8 cellular contexts compared by ENCODE assay signal in genomic region chr22:41621099-41621910, GRCh38. TPM values are rescaled to one million over a fixed set of nuclear protein-coding genes. Genes with fewer than 3 reads are reported as not detected.
DNase-seq lines count a peak whose midpoint lies in the region; ATAC-seq, FAIRE-seq and TF ChIP-seq lines count a peak whose summit lies in the region.

TSS of gene XRCC6 (plus strand) at chr22:41621295. CDS start at chr22:41622005, 710 bp downstream.

- H3K27ac ChIP-seq in ACC112 (ENCODE audit: low read depth, low read length) (peak within 1 kb of the TSS; percentile 97), WERI-Rb-1 (peak within 1 kb of the TSS; percentile 99), mammary epithelial cell (ENCODE audit: insufficient read depth, low read depth, low read length) (peak within 1 kb of the TSS; percentile 83), iPS-20b (ENCODE audit: low read length) (peak within 1 kb of the TSS; percentile 95), small intestine (ENCODE audit: low read depth in 1 of 2, low read length in 1 of 2) (peak within 1 kb of the TSS; percentile 96 to 97)

- H3K9ac ChIP-seq in mammary epithelial cell (ENCODE audit: insufficient read depth, low read length) = peak within 1 kb of the TSS; percentile 94
- peak within 1 kb of the TSS; percentile 96 for H3K9ac ChIP-seq in iPS-20b (ENCODE audit: low read depth, low read length)

- H3K36me3 ChIP-seq in ACC112 (ENCODE audit: insufficient read depth, low read length) (no peaks in the 10 kb centered on the region), WERI-Rb-1 (peaks cover 54% of the 10 kb centered on the region), mammary epithelial cell (ENCODE audit: insufficient read depth, low read length) (peaks cover 14% of the 10 kb centered on the region), iPS-20b (ENCODE audit: insufficient read depth, low read depth, low read length) (peaks cover 34% of the 10 kb centered on the region), small intestine (ENCODE audit: control insufficient read depth in 2 of 2, insufficient read depth in 2 of 2, low read length in 2 of 2) (peaks cover 0 to 2% of the 10 kb centered on the region in 2 donors)

- no peaks in the 10 kb centered on the region for H3K9me3 ChIP-seq in WERI-Rb-1 (ENCODE audit: severe bottlenecking)
- H3K9me3 ChIP-seq in mammary epithelial cell (replicated peaks; ENCODE audit: insufficient read depth, low read length) = no peaks in the 10 kb centered on the region
- H3K9me3 ChIP-seq in iPS-20b (ENCODE audit: insufficient read depth, low read depth, low read length) = no peaks in the 10 kb centered on the region
- H3K9me3 ChIP-seq in small intestine (ENCODE audit: control insufficient read depth, low read depth) = no peaks in the 10 kb centered on the region

- H3K79me2 ChIP-seq in ACC112 (ENCODE audit: control insufficient read depth, insufficient read depth, low read length, unreplicated experiment) (peaks cover 68% of the 10 kb centered on the region), mammary epithelial cell (ENCODE audit: insufficient read depth, low read length) (peaks cover 88% of the 10 kb centered on the region)

- no peak for FAIRE-seq in small intestine (lab: Jason Lieb, UNC)

- no peaks in the 10 kb centered on the region for H4K20me1 ChIP-seq in mammary epithelial cell (ENCODE audit: insufficient read depth, low read length)

- peak within 1 kb of the TSS; percentile 91 for H3K4me2 ChIP-seq in mammary epithelial cell (ENCODE audit: insufficient read depth, low read depth, low read length)

- dilution Hi-C loops in mammary epithelial cell (cut with HindIII; ENCODE audit: low sequenced_read_pairs) = no loop called here

- H3K27me3 ChIP-seq in ACC112 (ENCODE audit: insufficient read depth, low read length) (no peaks in the 10 kb centered on the region), WERI-Rb-1 (ENCODE audit: insufficient read depth, low read depth, severe bottlenecking) (no peaks in the 10 kb centered on the region), mammary epithelial cell (ENCODE audit: insufficient read depth, low read length) (no peaks in the 10 kb centered on the region), iPS-20b (ENCODE audit: insufficient read depth, low read length) (no peaks in the 10 kb centered on the region), small intestine (ENCODE audit: control insufficient read depth in 2 of 2, insufficient read depth in 2 of 2, low read length in 2 of 2) (no peaks in the 10 kb centered on the region)

- BruUV-seq in mammary epithelial cell (replicated peaks; lab: Mats Ljungman, UMichigan) = no TSS peak

- peak; percentile 97 for DNase-seq in NCI-H2227 (lab: John Stamatoyannopoulos, UW; ENCODE audit: unreplicated experiment)
- peak; percentile 100 for DNase-seq in WERI-Rb-1
- DNase-seq in mammary epithelial cell = peak; percentile 98
- DNase-seq in small intestine = peak; percentile 100

- H3K4me1 ChIP-seq in ACC112 (ENCODE audit: control insufficient read depth, insufficient read depth, low read length, unreplicated experiment) (peaks cover 16% of the 10 kb centered on the region), mammary epithelial cell (ENCODE audit: insufficient read depth, low read length) (peaks cover 15% of the 10 kb centered on the region), iPS-20b (ENCODE audit: insufficient read depth, low read length) (peaks cover 12% of the 10 kb centered on the region; the same call in 1 of the 2 replicates), small intestine (ENCODE audit: control insufficient read depth in 2 of 2, insufficient read depth in 1 of 2, low read depth in 1 of 2, low read length in 1 of 2) (peaks cover 3 to 6% of the 10 kb centered on the region in 2 donors)

- in situ Hi-C loops in mammary epithelial cell (cut with MboI; ENCODE audit: low sequenced_read_pairs in 2 of 2) = no loop called here

- intact Hi-C loops in mammary epithelial cell (cut with micrococcal nuclease) = loop anchor here (2.0 kb wide), 3 partner anchors 45 to 77 kb away; partner anchors contain the start of genes POLR3H and SNU13

- WGBS in mammary epithelial cell (ENCODE audit: low coverage, missing lambda C conversion rate) = 2% methylated on average over 36 of the region's 70 CpGs
- 0 to 1% (median 0%) methylated on average over 67 to 70 of the region's 70 CpGs for WGBS in small intestine, 3 donors

- TF ChIP-seq CTCF in WERI-Rb-1 (IDR thresholded peaks at IDR 0.05; ENCODE audit: low read depth, low read length) = no peak
- no peak for TF ChIP-seq CTCF in mammary epithelial cell (conservative IDR thresholded peaks at IDR 0.05 in 1 of 2, IDR thresholded peaks at IDR 0.05 in 1 of 2; ENCODE audit: extremely low read depth in 1 of 2, insufficient read depth in 1 of 2, low read depth in 1 of 2, low read length in 2 of 2)

- H2AFZ ChIP-seq in ACC112 (ENCODE audit: low read length, unreplicated experiment) = peak within 1 kb of the TSS; percentile 70
- peak within 1 kb of the TSS; percentile 94 for H2AFZ ChIP-seq in mammary epithelial cell (ENCODE audit: low read depth, low read length)

- CTCF ChIA-PET in mammary epithelial cell (lab: Charles Lee; ENCODE audit: low non-redundant PET) = no interaction called here

- ATAC-seq in GM18870 (IDR thresholded peaks at IDR 0.05; ENCODE audit: unreplicated experiment) (peak; percentile 62), HG03135 (IDR thresholded peaks at IDR 0.05; ENCODE audit: unreplicated experiment) (peak; percentile 76)

- H3K4me3 ChIP-seq in ACC112 (ENCODE audit: low read depth, low read length) (peak within 1 kb of the TSS; percentile 94), WERI-Rb-1 (ENCODE audit: low read depth, low read length) (peak within 1 kb of the TSS; percentile 73), mammary epithelial cell (replicated peaks in 1 of 3; ENCODE audit: insufficient read depth in 1 of 3, low read depth in 2 of 3, low read length in 3 of 3) (peak within 1 kb of the TSS; percentile 74 to 98 (median 88)), iPS-20b (ENCODE audit: low read length) (peak within 1 kb of the TSS; percentile 79), small intestine (ENCODE audit: low read depth in 1 of 2, low read length in 2 of 2) (peak within 1 kb of the TSS; percentile 77 to 82)

RNA-seq across cellular contexts. Expression of gene XRCC6, which starts in this region (rescaled TPM):
- 100 to 1,000 TPM; 223 to 263 TPM for total RNA-seq in mammary epithelial cell
- polyA plus RNA-seq in mammary epithelial cell (191 TPM), small intestine (100 to 1,000 TPM; 138 to 189 (median 143) TPM)
- 333 TPM for polyA minus RNA-seq in mammary epithelial cell

Comparison
In these comparisons a context has a peak if more than half of its experiments do, and no peak if none do; other contexts are left out.
1. Peak in every context shown above with its lines: DNase-seq, ATAC-seq, H3K4me3 ChIP-seq and H3K27ac ChIP-seq.